ENCODE assay signal across 21 cellular contexts in genomic region chr22:40256501-40256900, GRCh38.
A peak's percentile ranks its signal among the peaks of the same experiment; 100 is the strongest.
DNase-seq lines count a peak whose midpoint lies in the region; ATAC-seq and TF ChIP-seq lines count a peak whose summit lies in the region.
"Had no signal": no experiment of that assay in that cellular context is flagged by ENCODE, and none has a peak within 500 bp of the region (broad histone marks: within the 10 kb centered on the region; RNA-seq: fewer than 3 reads in every experiment).

No MANE protein-coding gene starts in this region.

- H3K4me3 Mint-ChIP-seq in activated CD4-positive, alpha-beta T cell treated with anti-CD3 and anti-CD28 coated beads, Interleukin-2, amount 10 ng/mL, durations not matched to agents 7 days and 5 days, result no peak overlapping the region
- H3K4me3 Mint-ChIP-seq in CD4-positive, alpha-beta memory T cell, result peak overlapping the region in 5 of 8 donors; percentile 1 to 66 (median 35)
- H3K4me3 Mint-ChIP-seq in osteocyte (ENCODE audit: unreplicated experiment), result no peak overlapping the region

- TF ChIP-seq CTCF in colonic mucosa (IDR thresholded peaks at IDR 0.05), result no peak
- TF ChIP-seq CTCF in osteocyte (IDR thresholded peaks at IDR 0.05), result no peak

- H3K36me3 Mint-ChIP-seq in activated CD4-positive, alpha-beta T cell treated with anti-CD3 and anti-CD28 coated beads, Interleukin-2, amount 10 ng/mL, durations not matched to agents 7 days and 5 days (ENCODE audit: low read depth), result peaks cover 53% of the 10 kb centered on the region
- H3K36me3 Mint-ChIP-seq in CD4-positive, alpha-beta memory T cell, result peaks cover 44 to 54% of the 10 kb centered on the region in 2 donors
- peaks cover 31% of the 10 kb centered on the region for H3K36me3 Mint-ChIP-seq in osteocyte (ENCODE audit: unreplicated experiment)

- no peak overlapping the region for H3K9ac ChIP-seq in colonic mucosa (ENCODE audit: low read depth in 2 of 2, low read length in 2 of 2)
- H3K9ac ChIP-seq: BLaER1 had no signal

- peak overlapping the region; percentile 51 for H3K27ac Mint-ChIP-seq in activated CD4-positive, alpha-beta T cell treated with anti-CD3 and anti-CD28 coated beads, Interleukin-2, amount 10 ng/mL, durations not matched to agents 7 days and 5 days
- peak overlapping the region; percentile 65 to 92 (median 86) for H3K27ac Mint-ChIP-seq in CD4-positive, alpha-beta memory T cell
- peak overlapping the region; percentile 6 for H3K27ac Mint-ChIP-seq in osteocyte (ENCODE audit: unreplicated experiment)

- no peak overlapping the region for H3K27ac ChIP-seq in CD4-positive, alpha-beta memory T cell (ENCODE audit: low read depth, low read length)
- H3K27ac ChIP-seq in colonic mucosa, result peak overlapping the region; percentile 15
- H3K27ac ChIP-seq: BLaER1, WERI-Rb-1 had no signal

- POLR2A ChIA-PET in activated CD4-positive, alpha-beta T cell treated with anti-CD3 and anti-CD28 coated beads, Interleukin-2, amount 10 ng/mL, durations not matched to agents 7 days and 5 days (lab: Charles Lee), result no interaction called here
- POLR2A ChIA-PET in CD4-positive, alpha-beta memory T cell (lab: Charles Lee; ENCODE audit: partially characterized antibody), result interaction anchor here (1.3 to 3.1 kb wide), 3 partner anchors 8 to 68 kb away, joined by 5 to 15 read pairs (median 5); no protein-coding TSS in a partner anchor

- no peaks in the 10 kb centered on the region for H3K27me3 ChIP-seq in CD4-positive, alpha-beta memory T cell (ENCODE audit: insufficient read depth, low read length)
- H3K27me3 ChIP-seq in colonic mucosa, result no peaks in the 10 kb centered on the region
- H3K27me3 ChIP-seq: BLaER1, heart left ventricle, MG63 had no signal

- H3K9me3 ChIP-seq in CD4-positive, alpha-beta memory T cell (ENCODE audit: control insufficient read depth in 1 of 2, low read length in 2 of 2), result no peaks in the 10 kb centered on the region
- no peaks in the 10 kb centered on the region for H3K9me3 ChIP-seq in colonic mucosa
- H3K9me3 ChIP-seq: A549, HAP-1, heart left ventricle, MG63 had no signal

- H3K36me3 ChIP-seq in CD4-positive, alpha-beta memory T cell (ENCODE audit: insufficient read depth, low read length), result peaks cover 6% of the 10 kb centered on the region
- no peaks in the 10 kb centered on the region for H3K36me3 ChIP-seq in colonic mucosa
- H3K36me3 ChIP-seq: MG63 had no signal

- no peak overlapping the region for H3K4me3 ChIP-seq in CD4-positive, alpha-beta memory T cell (ENCODE audit: low read length in 2 of 2)
- H3K4me3 ChIP-seq in colonic mucosa, result no peak overlapping the region
- H3K4me3 ChIP-seq: A549, BLaER1, GM12878, HAP-1, heart left ventricle, MG63 had no signal

- H3K4me1 Mint-ChIP-seq in activated CD4-positive, alpha-beta T cell treated with anti-CD3 and anti-CD28 coated beads, Interleukin-2, amount 10 ng/mL, durations not matched to agents 7 days and 5 days, result peaks cover 48% of the 10 kb centered on the region
- peaks cover 57 to 78% (median 73%) of the 10 kb centered on the region in 4 donors for H3K4me1 Mint-ChIP-seq in CD4-positive, alpha-beta memory T cell
- H3K4me1 Mint-ChIP-seq in osteocyte (ENCODE audit: unreplicated experiment), result peaks cover 28% of the 10 kb centered on the region

- CTCF ChIA-PET in activated CD4-positive, alpha-beta T cell treated with anti-CD3 and anti-CD28 coated beads, Interleukin-2, amount 10 ng/mL, durations not matched to agents 7 days and 5 days (lab: Charles Lee), result interaction anchor here (0.7 kb wide), 1 partner anchor 13 kb away, joined by 6 read pairs; no protein-coding TSS in a partner anchor
- CTCF ChIA-PET in CD4-positive, alpha-beta memory T cell (lab: Charles Lee; ENCODE audit: partially characterized antibody), result interaction anchor here (1.3 kb wide), 1 partner anchor 17 kb away, joined by 3 read pairs; no protein-coding TSS in a partner anchor

- intact Hi-C loops in CD4-positive, alpha-beta memory T cell (cut with micrococcal nuclease), result loop anchor here (5.0 kb wide), 1 partner anchor 39 kb away; no protein-coding TSS in a partner anchor
- intact Hi-C loops in colonic mucosa (cut with DNase I), result no loop called here

- peaks cover 79% of the 10 kb centered on the region for H3K4me1 ChIP-seq in CD4-positive, alpha-beta memory T cell (ENCODE audit: insufficient read depth, low read length)
- H3K4me1 ChIP-seq in colonic mucosa, result peaks cover 9% of the 10 kb centered on the region
- H3K4me1 ChIP-seq: BLaER1, HAP-1 had no signal

- H3K27me3 Mint-ChIP-seq in activated CD4-positive, alpha-beta T cell treated with anti-CD3 and anti-CD28 coated beads, Interleukin-2, amount 10 ng/mL, durations not matched to agents 7 days and 5 days, result no peaks in the 10 kb centered on the region
- no peaks in the 10 kb centered on the region for H3K27me3 Mint-ChIP-seq in CD4-positive, alpha-beta memory T cell
- no peaks in the 10 kb centered on the region for H3K27me3 Mint-ChIP-seq in osteocyte (ENCODE audit: unreplicated experiment)

- H3K9me3 Mint-ChIP-seq in activated CD4-positive, alpha-beta T cell treated with anti-CD3 and anti-CD28 coated beads, Interleukin-2, amount 10 ng/mL, durations not matched to agents 7 days and 5 days, result no peaks in the 10 kb centered on the region
- no peaks in the 10 kb centered on the region for H3K9me3 Mint-ChIP-seq in CD4-positive, alpha-beta memory T cell
- no peaks in the 10 kb centered on the region for H3K9me3 Mint-ChIP-seq in osteocyte (ENCODE audit: unreplicated experiment)

- no peak for ATAC-seq in HG03039 (IDR thresholded peaks at IDR 0.05; ENCODE audit: unreplicated experiment)
- ATAC-seq in GM19035 (IDR thresholded peaks at IDR 0.05; ENCODE audit: unreplicated experiment), result no peak
- ATAC-seq: A549, GM12878, heart left ventricle had no signal

- no peak for DNase-seq in activated CD4-positive, alpha-beta T cell treated with anti-CD3 and anti-CD28 coated beads, Interleukin-2, amount 10 ng/mL, durations not matched to agents 7 days and 5 days
- DNase-seq in activated CD4-positive, alpha-beta T cell treated with anti-CD3 and anti-CD28 coated beads for 1 hour, result no peak
- DNase-seq in CD4-positive, alpha-beta memory T cell, result no peak
- no peak for DNase-seq in colonic mucosa
- no peak for DNase-seq in osteocyte (ENCODE audit: extremely low spot score, unreplicated experiment)
- DNase-seq in NCI-H2107 (lab: John Stamatoyannopoulos, UW), result no peak
- DNase-seq: DMS 273 treated with DMSO at 0.1 percent for 48 hours; effector memory CD4-positive, alpha-beta T cell; GDM1; heart left ventricle; IMR-90; MG63; NCI-H1436; SIG-M5; WERI-Rb-1 had no signal

Comparison
In these comparisons a context has a peak if more than half of its experiments do, and no peak if none do; other contexts are left out.
1. H3K27ac Mint-ChIP-seq: peak in every context shown above with its lines; median percentile 86 in CD4-positive, alpha-beta memory T cell; 51 in activated CD4-positive, alpha-beta T cell treated with anti-CD3 and anti-CD28 coated beads, Interleukin-2, amount 10 ng/mL, durations not matched to agents 7 days and 5 days; 6 in osteocyte.
2. H3K4me3 Mint-ChIP-seq: peak in CD4-positive, alpha-beta memory T cell (5 of 8); none in activated CD4-positive, alpha-beta T cell treated with anti-CD3 and anti-CD28 coated beads, Interleukin-2, amount 10 ng/mL, durations not matched to agents 7 days and 5 days (single experiment) and osteocyte (single experiment).